In genomic region chr6:100460650-100461204, GRCh38 we compare ENCODE assay signal across 9 cellular contexts. TPM values are rescaled to one million over a fixed set of nuclear protein-coding genes. Genes with fewer than 3 reads are reported as not detected.
DNase-seq lines count a peak whose midpoint lies in the region; ATAC-seq and TF ChIP-seq lines count a peak whose summit lies in the region.
"Had no signal": no experiment of that assay in that cellular context is flagged by ENCODE, and none has a peak within 500 bp of the region (broad histone marks: within the 10 kb centered on the region; RNA-seq: fewer than 3 reads in every experiment).

No MANE protein-coding gene starts in this region.

- H3K4me3 Mint-ChIP-seq in MCF 10A (ENCODE audit: unreplicated experiment) = peak overlapping the region; percentile 65
- peak overlapping the region; percentile 70 for H3K4me3 Mint-ChIP-seq in progenitor cell of endocrine pancreas (ENCODE audit: low read depth)

- H3K9me3 Mint-ChIP-seq in MCF 10A (ENCODE audit: unreplicated experiment) = no peaks in the 10 kb centered on the region
- no peaks in the 10 kb centered on the region for H3K9me3 Mint-ChIP-seq in progenitor cell of endocrine pancreas (ENCODE audit: low read depth)

- no peak overlapping the region for H3K27ac Mint-ChIP-seq in MCF 10A (ENCODE audit: low read depth, unreplicated experiment)
- peak overlapping the region; percentile 62 for H3K27ac Mint-ChIP-seq in progenitor cell of endocrine pancreas

- DNase-seq in ELR (ENCODE audit: low read depth) (peak; percentile 79), LNCaP clone FGC (ENCODE audit: low read depth) (no peak), MCF 10A (ENCODE audit: unreplicated experiment) (peak; percentile 26), progenitor cell of endocrine pancreas (ENCODE audit: low spot score, unreplicated experiment) (no peak), midbrain (lab: John Stamatoyannopoulos, UW) (no peak), NCI-H2029 treated with DMSO at 0.1 percent for 48 hours (lab: John Stamatoyannopoulos, UW) (no peak), stomach (no peak)

- no peaks in the 10 kb centered on the region for H3K27me3 Mint-ChIP-seq in MCF 10A (ENCODE audit: insufficient read depth, unreplicated experiment)
- H3K27me3 Mint-ChIP-seq in progenitor cell of endocrine pancreas = peaks cover 91% of the 10 kb centered on the region

- no peaks in the 10 kb centered on the region for H3K36me3 ChIP-seq in stomach

- no TSS peak for BruUV-seq in MCF 10A (replicated peaks; lab: Mats Ljungman, UMichigan)

- TF ChIP-seq EP300 in stomach (IDR thresholded peaks at IDR 0.05) = no peak

- TF ChIP-seq CTCF in LNCaP clone FGC (IDR thresholded peaks at IDR 0.05; ENCODE audit: control insufficient read depth, extremely low read depth, insufficient read depth) (peak; percentile 29; the same call in 1 of the 2 replicates), MCF 10A (IDR thresholded peaks at IDR 0.05; ENCODE audit: unreplicated experiment) (peak; percentile 27), progenitor cell of endocrine pancreas (IDR thresholded peaks at IDR 0.05; ENCODE audit: unreplicated experiment) (peak; percentile 64), stomach (IDR thresholded peaks at IDR 0.05) (no peak)

- H3K9me3 ChIP-seq in stomach = peaks cover 0 to 57% (median 16%) of the 10 kb centered on the region in 4 donors

- H3K4me3 ChIP-seq in LNCaP clone FGC (ENCODE audit: low read depth, low read length) (no peak overlapping the region), stomach (no peak overlapping the region)

- H3K36me3 Mint-ChIP-seq in MCF 10A (ENCODE audit: insufficient read depth, unreplicated experiment) (no peaks in the 10 kb centered on the region), progenitor cell of endocrine pancreas (ENCODE audit: insufficient read depth) (no peaks in the 10 kb centered on the region)

- CTCF ChIA-PET in MCF 10A (lab: Yijun Ruan, JAX) = interaction anchor here (0.7 to 2.6 kb wide), 18 partner anchors 9 to 383 kb away, joined by 3 to 7 read pairs (median 4); no protein-coding TSS in a partner anchor

- H3K4me1 ChIP-seq in stomach = peaks cover 10 to 43% (median 29%) of the 10 kb centered on the region in 4 donors

- 7 to 12% (median 9%) methylated on average over 9 of the region's 9 CpGs for WGBS in stomach, 5 donors

- H3K4me1 Mint-ChIP-seq in MCF 10A (ENCODE audit: insufficient read depth, unreplicated experiment) (no peaks in the 10 kb centered on the region), progenitor cell of endocrine pancreas (ENCODE audit: low read depth) (peaks cover 14% of the 10 kb centered on the region)

- no peak for ATAC-seq in GM18517 (IDR thresholded peaks at IDR 0.05; ENCODE audit: unreplicated experiment)

- TF ChIP-seq POLR2A in stomach (IDR thresholded peaks at IDR 0.05) = no peak

- peaks cover 55 to 100% (median 98%) of the 10 kb centered on the region in 3 donors for H3K27me3 ChIP-seq in stomach

- POLR2A ChIA-PET in MCF 10A (lab: Yijun Ruan, JAX) = interaction anchor here (1.0 to 1.4 kb wide), 2 partner anchors 9 to 203 kb away, joined by 3 to 5 read pairs; no protein-coding TSS in a partner anchor

- intact Hi-C loops in MCF 10A (cut with micrococcal nuclease) (no loop called here), stomach (cut with DNase I; ENCODE audit: low total_unique reads) (no loop called here)

- no peak overlapping the region for H3K27ac ChIP-seq in stomach

RNA-seq across cellular contexts. Expression of gene SIM1, which starts 4.0 kb away (rescaled TPM):
- total RNA-seq in MCF 10A (2022) (not detected in 2 replicates), progenitor cell of endocrine pancreas (6.9 and 7.4 TPM in 2 replicates), stomach (under 1 TPM in 1 of 5 donors, not detected in 4; 0.43 TPM)
- not detected for polyA plus RNA-seq in stomach
- total RNA-seq: lung microvascular endothelial cell had no signal

Comparison
In these comparisons a context has a peak if more than half of its experiments do, and no peak if none do; other contexts are left out.
1. DNase-seq: peak in ELR (single experiment) and MCF 10A (single experiment); none in LNCaP clone FGC (single experiment), progenitor cell of endocrine pancreas (single experiment), midbrain (single experiment), NCI-H2029 treated with DMSO at 0.1 percent for 48 hours (single experiment) and stomach (single experiment).
2. CTCF ChIP-seq: peak in LNCaP clone FGC (single experiment), MCF 10A (single experiment) and progenitor cell of endocrine pancreas (single experiment); none in stomach (0 of 7).